20 cellular contexts compared by ENCODE assay signal in the genomic region with DNA sequence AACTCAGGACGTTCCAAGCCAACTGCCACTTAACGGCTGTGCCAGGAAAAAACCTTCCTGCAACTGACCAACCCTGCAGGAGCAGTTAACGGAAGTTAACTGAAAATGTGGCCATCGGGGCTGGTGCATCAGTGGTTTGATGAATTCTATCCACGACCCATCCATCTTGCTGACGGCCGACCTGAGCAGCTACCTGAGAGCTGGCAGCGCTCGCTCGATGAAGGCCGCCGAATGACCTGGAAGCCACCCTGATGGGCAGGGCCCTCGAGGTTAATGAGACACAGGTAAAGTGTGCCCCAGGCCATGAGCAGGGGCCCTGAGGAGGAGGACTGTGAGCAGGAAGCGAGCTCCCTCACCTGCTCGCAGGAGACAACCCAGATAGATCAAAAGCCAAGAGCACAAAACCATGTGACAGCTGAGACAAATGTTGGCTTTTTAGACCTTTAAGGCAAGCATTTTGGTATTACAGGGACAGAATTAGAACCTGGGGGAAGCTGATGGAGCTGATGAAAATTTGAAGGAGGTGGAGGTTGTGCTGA. TPM values are rescaled to one million over a fixed set of nuclear protein-coding genes. Genes with fewer than 3 reads are reported as not detected.
DNase-seq lines count a peak whose midpoint lies in the region; ATAC-seq, FAIRE-seq and TF ChIP-seq lines count a peak whose summit lies in the region.
"Had no signal": no experiment of that assay in that cellular context is flagged by ENCODE, and none has a peak within 500 bp of the region (broad histone marks: within the 10 kb centered on the region; RNA-seq: fewer than 3 reads in every experiment).

No MANE protein-coding gene starts in this region.

- CTCF ChIA-PET in HepG2 (lab: Yijun Ruan, JAX; ENCODE audit: low intra/inter-chr PET ratio, low total read pairs), result no interaction called here

- peaks cover 7% of the 10 kb centered on the region; the same call in 1 of the 2 replicates for H3K9me3 ChIP-seq in HepG2 (ENCODE audit: low read length)
- no peaks in the 10 kb centered on the region for H3K9me3 ChIP-seq in right lobe of liver
- no peaks in the 10 kb centered on the region for H3K9me3 ChIP-seq in KOPT-K1 (ENCODE audit: insufficient read depth, low read length, poor library complexity, severe bottlenecking)
- H3K9me3 ChIP-seq in esophagus muscularis mucosa, result no peaks in the 10 kb centered on the region
- no peaks in the 10 kb centered on the region for H3K9me3 ChIP-seq in thymus (ENCODE audit: control insufficient read depth)

- no TSS peak for BruUV-seq in HepG2 (replicated peaks; lab: Mats Ljungman, UMichigan)

- TF ChIP-seq RAD21 in HepG2 (CRISPR knock-in tag; IDR thresholded peaks at IDR 0.05), result no peak

- TF ChIP-seq POLR2A in HepG2 (IDR thresholded peaks at IDR 0.05; ENCODE audit: insufficient read depth in 1 of 2, low read depth in 2 of 2, low read length in 2 of 2), result no peak
- no peak for TF ChIP-seq POLR2A in right lobe of liver (IDR thresholded peaks at IDR 0.05)
- TF ChIP-seq POLR2A in esophagus muscularis mucosa (IDR thresholded peaks at IDR 0.05; ENCODE audit: low read depth), result no peak

- H2AFZ ChIP-seq in HepG2 (ENCODE audit: low read length), result no peak overlapping the region

- TF ChIP-seq EP300 in HepG2 (IDR thresholded peaks at IDR 0.05; ENCODE audit: low read depth in 2 of 2, low read length in 2 of 2) (no peak), HepG2 (CRISPR knock-in tag; IDR thresholded peaks at IDR 0.05; ENCODE audit: borderline replicate concordance) (no peak), esophagus muscularis mucosa (IDR thresholded peaks at IDR 0.05) (no peak)

- no peak overlapping the region for H3K27ac ChIP-seq in HepG2 (ENCODE audit: extremely low read length, insufficient read depth, low read length)
- H3K27ac ChIP-seq in right lobe of liver, result no peak overlapping the region
- peak overlapping the region; percentile 100 for H3K27ac ChIP-seq in KOPT-K1 (ENCODE audit: low read depth, low read length, poor library complexity, severe bottlenecking)
- no peak overlapping the region for H3K27ac ChIP-seq in esophagus muscularis mucosa (replicated peaks in 1 of 4)
- H3K27ac ChIP-seq in thymus (ENCODE audit: low read depth), result peak overlapping the region; percentile 92
- H3K27ac ChIP-seq: BLaER1 treated with 17β-estradiol and CSF1 and Interleukin-3, amounts not matched to agents 10 nM and 100 nM had no signal

- H3K4me3 ChIP-seq in HepG2 (replicated peaks in 1 of 3; ENCODE audit: insufficient read depth in 1 of 3, low read depth in 2 of 3, low read length in 3 of 3), result no peak overlapping the region
- no peak overlapping the region for H3K4me3 ChIP-seq in right lobe of liver
- H3K4me3 ChIP-seq in esophagus muscularis mucosa, result no peak overlapping the region
- H3K4me3 ChIP-seq in thymus (ENCODE audit: low read length), result no peak overlapping the region
- H3K4me3 ChIP-seq: BLaER1 treated with 17β-estradiol and CSF1 and Interleukin-3, amounts not matched to agents 10 nM and 100 nM had no signal

- ATAC-seq in HepG2, result no peak
- ATAC-seq in right lobe of liver, result no peak
- no peak for ATAC-seq in HG02798 (IDR thresholded peaks at IDR 0.05; ENCODE audit: poor library complexity, unreplicated experiment)
- ATAC-seq in HG02759 (IDR thresholded peaks at IDR 0.05; ENCODE audit: unreplicated experiment), result no peak
- ATAC-seq: HCT116, PC-3 had no signal

- in situ Hi-C loops in HepG2 (cut with HindIII; ENCODE audit: extremely low pct_ligation_motif_present, low pct_unique_long_range_greater_than_20kb), result no loop called here

- H3K36me3 ChIP-seq in HepG2 (replicated peaks in 1 of 2; ENCODE audit: control insufficient read depth in 1 of 2, insufficient read depth in 2 of 2, low read length in 2 of 2) (no peaks in the 10 kb centered on the region), right lobe of liver (no peaks in the 10 kb centered on the region), KOPT-K1 (ENCODE audit: insufficient read depth, low read length) (no peaks in the 10 kb centered on the region), esophagus muscularis mucosa (no peaks in the 10 kb centered on the region), thymus (ENCODE audit: control insufficient read depth, insufficient read depth) (no peaks in the 10 kb centered on the region)
- H3K36me3 ChIP-seq: BLaER1 treated with 17β-estradiol and CSF1 and Interleukin-3, amounts not matched to agents 10 nM and 100 nM had no signal

- POLR2A ChIA-PET in HepG2 (lab: Yijun Ruan, JAX), result no interaction called here

- H3K27me3 ChIP-seq in HepG2 (ENCODE audit: control insufficient read depth in 1 of 2, insufficient read depth in 2 of 2, low read length in 2 of 2), result peaks cover 0 to 23% of the 10 kb centered on the region in 2 experiments; a peak in 4 of 5 replicates
- no peaks in the 10 kb centered on the region for H3K27me3 ChIP-seq in right lobe of liver
- peaks cover 0 to 68% (median 0%) of the 10 kb centered on the region in 4 donors for H3K27me3 ChIP-seq in esophagus muscularis mucosa
- H3K27me3 ChIP-seq in thymus (ENCODE audit: control insufficient read depth, insufficient read depth), result no peaks in the 10 kb centered on the region
- H3K27me3 ChIP-seq: BLaER1 treated with 17β-estradiol and CSF1 and Interleukin-3, amounts not matched to agents 10 nM and 100 nM had no signal

- peaks cover 25% of the 10 kb centered on the region for H3K4me1 ChIP-seq in HepG2 (ENCODE audit: insufficient read depth, low read length)
- no peaks in the 10 kb centered on the region for H3K4me1 ChIP-seq in right lobe of liver
- no peaks in the 10 kb centered on the region for H3K4me1 ChIP-seq in esophagus muscularis mucosa
- peaks cover 42% of the 10 kb centered on the region for H3K4me1 ChIP-seq in thymus (ENCODE audit: control insufficient read depth, insufficient read depth, low read length)

- intact Hi-C loops in HepG2 (cut with micrococcal nuclease; ENCODE audit: unreplicated experiment), result no loop called here
- intact Hi-C loops in right lobe of liver (cut with DNase I), result no loop called here
- intact Hi-C loops in esophagus muscularis mucosa (cut with DNase I), result no loop called here

- H3K79me2 ChIP-seq in HepG2 (ENCODE audit: insufficient read depth, low read length), result no peaks in the 10 kb centered on the region

- no peaks in the 10 kb centered on the region for H4K20me1 ChIP-seq in HepG2 (ENCODE audit: insufficient read depth, low read length)
- H4K20me1 ChIP-seq: BLaER1 treated with 17β-estradiol and CSF1 and Interleukin-3, amounts not matched to agents 10 nM and 100 nM had no signal

- 42% methylated on average over 9 of the region's 15 CpGs for WGBS in HepG2 (ENCODE audit: low lambda C conversion rate)
- WGBS in right lobe of liver (ENCODE audit: insufficient coverage, low coverage, low lambda C conversion rate, missing lambda C conversion rate), result 68% methylated on average over 13 of the region's 15 CpGs
- WGBS in esophagus muscularis mucosa, result 81% methylated on average over 4 of the region's 15 CpGs
- WGBS in thymus, result 72% methylated on average over 15 of the region's 15 CpGs

- peak overlapping the region; percentile 44; the same call in 1 of the 2 replicates for H3K4me2 ChIP-seq in HepG2 (ENCODE audit: low read depth, low read length)

- no peak overlapping the region for H3K9ac ChIP-seq in HepG2 (ENCODE audit: insufficient read depth, low read depth, low read length)
- H3K9ac ChIP-seq: BLaER1 treated with 17β-estradiol and CSF1 and Interleukin-3, amounts not matched to agents 10 nM and 100 nM had no signal

- no peak for TF ChIP-seq CTCF in HepG2 (CRISPR knock-in tag; IDR thresholded peaks at IDR 0.05)
- no peak for TF ChIP-seq CTCF in right lobe of liver (IDR thresholded peaks at IDR 0.05)
- TF ChIP-seq CTCF in esophagus muscularis mucosa (IDR thresholded peaks at IDR 0.05), result no peak

- no peak for FAIRE-seq in HepG2 (lab: Jason Lieb, UNC)

- DNase-seq in HepG2 (ENCODE audit: low spot score) (no peak), right lobe of liver (no peak), esophagus muscularis mucosa (ENCODE audit: extremely low spot score) (peak; percentile 75)
- DNase-seq: DMS79 treated with DMSO at 0.1 percent for 48 hours, GOT3, KBM-7, MV-4-11, NCI-H187, NCI-H2107, NCI-H2227 treated with DMSO at 0.1 percent for 48 hours, NCI-H510A treated with DMSO at 0.1 percent for 48 hours, PC-3, RPMI8226, SHP77 treated with DMSO at 0.1 percent for 48 hours had no signal

RNA-seq across cellular contexts. Expression of a gene that starts 35.3 kb away (rescaled TPM):
- total RNA-seq in HepG2 (2016; rRNA removed; fragmentation: Illumina TruSeq; extraction: Trizol), result not detected in 2 replicates
- total RNA-seq in HepG2 (2016; cell fraction: cytosol; rRNA removed; fragmentation: Illumina TruSeq; extraction: Trizol; ENCODE audit: low read depth), result not detected in 2 replicates
- total RNA-seq in HepG2 (2016; cell fraction: insoluble cytoplasmic fraction; rRNA removed; fragmentation: Illumina TruSeq; extraction: Trizol), result not detected in 2 replicates
- not detected in 2 replicates for total RNA-seq in HepG2 (2016; cell fraction: membrane; rRNA removed; fragmentation: Illumina TruSeq; extraction: Trizol)
- total RNA-seq in HepG2 (2016; cell fraction: nucleus; rRNA removed; fragmentation: Illumina TruSeq; extraction: Trizol), result not detected in 2 replicates
- not detected in 2 replicates for polyA plus RNA-seq in HepG2 (2011; rRNA removed)
- 0.01 and 0.04 TPM in 2 replicates for polyA plus RNA-seq in HepG2 (2011; cell fraction: cytosol; rRNA removed)
- 0.10 and 0.19 TPM in 2 replicates for polyA plus RNA-seq in HepG2 (2011; cell fraction: nucleus; rRNA removed)
- polyA plus RNA-seq in HepG2 (2012), result not detected in 2 replicates
- polyA plus RNA-seq in HepG2 (2016; cell fraction: cytosol; fragmentation: Illumina TruSeq; extraction: Trizol; ENCODE audit: low read depth), result not detected in 2 replicates
- not detected in 2 replicates for polyA plus RNA-seq in HepG2 (2016; cell fraction: insoluble cytoplasmic fraction; fragmentation: Illumina TruSeq; extraction: Trizol; ENCODE audit: low read depth)
- polyA plus RNA-seq in HepG2 (2016; cell fraction: membrane; fragmentation: Illumina TruSeq; extraction: Trizol; ENCODE audit: low read depth), result not detected in 2 replicates
- polyA plus RNA-seq in HepG2 (2016; cell fraction: nucleus; fragmentation: Illumina TruSeq; extraction: Trizol; ENCODE audit: insufficient read depth, low read depth), result not detected in 2 replicates
- not detected in 2 replicates for polyA minus RNA-seq in HepG2 (2011; rRNA and poly(A)+ RNA removed; ENCODE audit: low replicate concordance)
- polyA minus RNA-seq in HepG2 (2011; cell fraction: cytosol; rRNA and poly(A)+ RNA removed), result not detected in 2 replicates
- polyA minus RNA-seq in HepG2 (2011; cell fraction: nucleus; rRNA and poly(A)+ RNA removed), result not detected in 2 replicates
- 10 to 100 TPM in 1 of 6 experiments, 1 to 10 TPM in 5; 5.3 to 15.1 (median 8.0) TPM for total RNA-seq in right lobe of liver
- total RNA-seq in esophagus muscularis mucosa, result 10 to 100 TPM; 10.4 to 15.6 (median 11.8) TPM
- 3.4 TPM for polyA plus RNA-seq in thymus
- total RNA-seq: PC-3 had no signal

RNA-seq across cellular contexts. Expression of a gene that starts 55.2 kb away (rescaled TPM):
- total RNA-seq in HepG2 (2016; rRNA removed; fragmentation: Illumina TruSeq; extraction: Trizol) (not detected in 2 replicates), right lobe of liver (not detected), esophagus muscularis mucosa (not detected)
- total RNA-seq in HepG2 (2016; cell fraction: cytosol; rRNA removed; fragmentation: Illumina TruSeq; extraction: Trizol; ENCODE audit: low read depth), result not detected in 2 replicates
- total RNA-seq in HepG2 (2016; cell fraction: insoluble cytoplasmic fraction; rRNA removed; fragmentation: Illumina TruSeq; extraction: Trizol), result not detected in 2 replicates
- total RNA-seq in HepG2 (2016; cell fraction: membrane; rRNA removed; fragmentation: Illumina TruSeq; extraction: Trizol), result not detected in 2 replicates
- not detected in 2 replicates for total RNA-seq in HepG2 (2016; cell fraction: nucleus; rRNA removed; fragmentation: Illumina TruSeq; extraction: Trizol)
- polyA plus RNA-seq in HepG2 (2011; rRNA removed) (not detected in 2 replicates), thymus (not detected)
- polyA plus RNA-seq in HepG2 (2011; cell fraction: cytosol; rRNA removed), result not detected in 2 replicates
- polyA plus RNA-seq in HepG2 (2011; cell fraction: nucleus; rRNA removed), result not detected in 2 replicates
- polyA plus RNA-seq in HepG2 (2012), result not detected in 2 replicates
- polyA plus RNA-seq in HepG2 (2016; cell fraction: cytosol; fragmentation: Illumina TruSeq; extraction: Trizol; ENCODE audit: low read depth), result not detected in 2 replicates
- not detected in 2 replicates for polyA plus RNA-seq in HepG2 (2016; cell fraction: insoluble cytoplasmic fraction; fragmentation: Illumina TruSeq; extraction: Trizol; ENCODE audit: low read depth)
- not detected in 2 replicates for polyA plus RNA-seq in HepG2 (2016; cell fraction: membrane; fragmentation: Illumina TruSeq; extraction: Trizol; ENCODE audit: low read depth)
- not detected in 2 replicates for polyA plus RNA-seq in HepG2 (2016; cell fraction: nucleus; fragmentation: Illumina TruSeq; extraction: Trizol; ENCODE audit: insufficient read depth, low read depth)
- polyA minus RNA-seq in HepG2 (2011; rRNA and poly(A)+ RNA removed; ENCODE audit: low replicate concordance), result not detected in 2 replicates
- not detected in 2 replicates for polyA minus RNA-seq in HepG2 (2011; cell fraction: cytosol; rRNA and poly(A)+ RNA removed)
- not detected in 2 replicates for polyA minus RNA-seq in HepG2 (2011; cell fraction: nucleus; rRNA and poly(A)+ RNA removed)
- total RNA-seq: PC-3 had no signal

Comparison
In these comparisons a context has a peak if more than half of its experiments do, and no peak if none do; other contexts are left out.
1. H3K27ac ChIP-seq: peak in KOPT-K1 (single experiment) and thymus (single experiment); none in HepG2 (single experiment), right lobe of liver (0 of 3) and esophagus muscularis mucosa (0 of 4).